ENCODE assay signal across 1 cellular context in the genomic region with DNA sequence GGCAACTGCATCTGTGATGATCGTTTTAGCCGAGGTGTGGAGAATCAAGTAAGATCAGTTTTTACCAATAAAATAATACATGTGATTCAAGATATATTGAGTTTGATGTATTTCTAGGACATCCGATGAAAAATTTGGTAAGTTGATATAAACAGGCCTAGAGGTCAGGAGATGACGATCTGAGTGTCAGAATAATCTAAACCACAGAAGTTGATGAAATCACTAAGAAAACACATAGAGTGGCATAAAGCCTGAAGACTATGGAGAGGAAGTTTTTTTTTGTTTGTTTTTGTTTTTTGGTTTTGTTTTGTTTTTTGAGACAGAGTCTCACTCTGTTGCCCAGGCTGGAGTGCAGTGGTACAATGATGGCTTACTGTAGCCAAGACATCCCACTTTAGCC.
TF ChIP-seq lines count a peak whose summit lies in the region.

No MANE protein-coding gene starts in this region.

TF ChIP-seq in GM23338, 12 proteins besides CTCF, POLR2A, EP300 and RAD21 (continued from another document):
- TF ChIP-seq EZH2 (IDR thresholded peaks at IDR 0.05; ENCODE audit: low read depth, unreplicated experiment) (no peak), NANOG (IDR thresholded peaks at IDR 0.05; ENCODE audit: borderline replicate concordance) (no peak), ZNF114 (CRISPR knock-in tag; IDR thresholded peaks at IDR 0.05) (no peak), STAT1 (IDR thresholded peaks at IDR 0.05; ENCODE audit: unreplicated experiment) (no peak), CREB1 (CRISPR knock-in tag; IDR thresholded peaks at IDR 0.05; ENCODE audit: low read depth) (no peak), ZNF462 (CRISPR knock-in tag; IDR thresholded peaks at IDR 0.05) (no peak), ETS1 (IDR thresholded peaks at IDR 0.05) (no peak), POLR2AphosphoS5 (IDR thresholded peaks at IDR 0.05; ENCODE audit: low read depth) (no peak), JUNB (IDR thresholded peaks at IDR 0.05; ENCODE audit: unreplicated experiment) (no peak), EZH2phosphoT487 (IDR thresholded peaks at IDR 0.05; ENCODE audit: unreplicated experiment) (no peak)
